29 cellular contexts compared by ENCODE assay signal in genomic region chr2:5537180-5537579, GRCh38.
"Had no signal": no experiment of that assay in that cellular context is flagged by ENCODE, and none has a peak within 500 bp of the region (broad histone marks: within the 10 kb centered on the region; RNA-seq: fewer than 3 reads in every experiment).

No MANE protein-coding gene starts in this region.

- H3K9me3 Mint-ChIP-seq: stimulated activated naive CD8-positive, alpha-beta T cell treated with anti-CD3 and anti-CD28 coated beads, Interleukin-15, Interleukin-2, amounts not matched to agents 100 ng/mL and 50 ng/mL, for 24 hours had no signal

- ATAC-seq: gastrocnemius medialis; heart left ventricle; left cardiac atrium; left lung; mucosa of descending colon; natural killer cell treated with Interleukin-12 subunit alpha and Interleukin-12 subunit beta and Interleukin-15 and Interleukin-18, amount 100 ng/mL, for 72 hours; psoas muscle; right cardiac atrium; stimulated activated naive B cell treated with anti-CD40 and anti-IgM and Interleukin-4, amounts not matched to agents 10 μg/mL and 1 μg/mL and 100 μg/mL, for 72 hours; upper lobe of right lung had no signal

- H3K27me3 ChIP-seq: gastrocnemius medialis, left lung, ovary, tibial nerve, upper lobe of right lung, uterus had no signal

- H3K4me3 ChIP-seq: dorsolateral prefrontal cortex, gastrocnemius medialis, heart left ventricle, left lung, mucosa of descending colon, ovary, psoas muscle, skin epidermis, thoracic aorta, tibial nerve, upper lobe of right lung, uterus had no signal

- H3K9me3 ChIP-seq: gastrocnemius medialis, heart left ventricle, ovary, psoas muscle, thoracic aorta, tibial nerve, upper lobe of right lung, uterus had no signal

- DNase-seq: cortex of kidney; dorsolateral prefrontal cortex; effector CD4-positive, alpha-beta T cell; foreskin fibroblast; gastrocnemius medialis; heart left ventricle; hippocampal formation; left cardiac atrium; left lung; mesenchymal stem cell; mucosa of descending colon; naive B cell; occipital lobe; ovary; posterior cingulate gyrus; psoas muscle; right cardiac atrium; stimulated activated CD4-positive, alpha-beta T cell treated with anti-CD3 and anti-CD28 coated beads, Interleukin-15, amount 100 ng/mL, for 24 hours; stimulated activated CD4-positive, alpha-beta T cell treated with anti-CD3 and anti-CD28 coated beads, Interleukin-2, amount 100 ng/mL, for 48 hours; stimulated activated naive B cell treated with anti-CD40 and anti-IgM and Interleukin-4, amounts not matched to agents 10 μg/mL and 1 μg/mL and 100 μg/mL, for 72 hours; upper lobe of right lung; uterus had no signal

- H3K27ac ChIP-seq: dorsolateral prefrontal cortex, gastrocnemius medialis, heart left ventricle, left lung, ovary, psoas muscle, skin epidermis, thoracic aorta, tibial nerve, upper lobe of right lung, uterus had no signal

- H3K36me3 Mint-ChIP-seq: naive B cell; stimulated activated naive B cell treated with anti-CD40 and anti-IgM and Interleukin-4, amounts not matched to agents 10 μg/mL and 1 μg/mL and 100 μg/mL, for 72 hours had no signal

- FAIRE-seq: islet of Langerhans had no signal

- H3K4me3 Mint-ChIP-seq: mesothelial cell of epicardium; naive B cell; natural killer cell treated with Interleukin-12 subunit alpha and Interleukin-12 subunit beta and Interleukin-15 and Interleukin-18, amount 100 ng/mL, for 72 hours; stimulated activated naive B cell treated with anti-CD40 and anti-IgM and Interleukin-4, amounts not matched to agents 10 μg/mL and 1 μg/mL and 100 μg/mL, for 72 hours; stimulated activated naive CD8-positive, alpha-beta T cell treated with anti-CD3 and anti-CD28 coated beads, Interleukin-15, Interleukin-2, amounts not matched to agents 100 ng/mL and 50 ng/mL, for 24 hours had no signal

- H3K4me1 ChIP-seq: gastrocnemius medialis, left lung, psoas muscle, tibial nerve, upper lobe of right lung, uterus had no signal

- H3K4me1 Mint-ChIP-seq: naive B cell; stimulated activated naive B cell treated with anti-CD40 and anti-IgM and Interleukin-4, amounts not matched to agents 10 μg/mL and 1 μg/mL and 100 μg/mL, for 72 hours had no signal

- H3K27me3 Mint-ChIP-seq: natural killer cell treated with Interleukin-12 subunit alpha and Interleukin-12 subunit beta and Interleukin-15 and Interleukin-18, amount 100 ng/mL, for 72 hours; stimulated activated naive B cell treated with anti-CD40 and anti-IgM and Interleukin-4, amounts not matched to agents 10 μg/mL and 1 μg/mL and 100 μg/mL, for 72 hours; stimulated activated naive CD8-positive, alpha-beta T cell treated with anti-CD3 and anti-CD28 coated beads, Interleukin-15, Interleukin-2, amounts not matched to agents 100 ng/mL and 50 ng/mL, for 24 hours had no signal

- H3K36me3 ChIP-seq: gastrocnemius medialis, heart left ventricle, left lung, ovary, thoracic aorta, tibial nerve, upper lobe of right lung, uterus had no signal

- H3K27ac Mint-ChIP-seq: naive B cell; natural killer cell treated with Interleukin-12 subunit alpha and Interleukin-12 subunit beta and Interleukin-15 and Interleukin-18, amount 100 ng/mL, for 72 hours; stimulated activated naive B cell treated with anti-CD40 and anti-IgM and Interleukin-4, amounts not matched to agents 10 μg/mL and 1 μg/mL and 100 μg/mL, for 72 hours; stimulated activated naive CD8-positive, alpha-beta T cell treated with anti-CD3 and anti-CD28 coated beads, Interleukin-15, Interleukin-2, amounts not matched to agents 100 ng/mL and 50 ng/mL, for 24 hours had no signal
